12 cellular contexts compared by ENCODE assay signal in genomic region chr2:43707255-43707654, GRCh38. TPM values are rescaled to one million over a fixed set of nuclear protein-coding genes. Genes with fewer than 3 reads are reported as not detected.
DNase-seq lines count a peak whose midpoint lies in the region; ATAC-seq, FAIRE-seq and TF ChIP-seq lines count a peak whose summit lies in the region.
"Had no signal": no experiment of that assay in that cellular context is flagged by ENCODE, and none has a peak within 500 bp of the region (broad histone marks: within the 10 kb centered on the region; RNA-seq: fewer than 3 reads in every experiment).

No MANE protein-coding gene starts in this region.

- no peak overlapping the region for H3K27ac Mint-ChIP-seq in activated T-helper 2 cell treated with anti-CD3 and anti-CD28 coated beads, Interferon-gamma antibody, Interleukin-2, Interleukin-4, amounts not matched to agents 10 μg/mL and 5 μg/mL and 100 μg/mL, durations not matched to agents 14 hours and 24 hours and 36 hours
- no peak overlapping the region for H3K27ac Mint-ChIP-seq in T-helper 17 cell
- H3K27ac Mint-ChIP-seq: activated CD4-positive, alpha-beta T cell treated with anti-CD3 and anti-CD28 coated beads, Interleukin-2, amount 10 ng/mL, durations not matched to agents 24 days and 14 days; brain; CD14-positive monocyte had no signal

- FAIRE-seq in GM19239 (lab: Jason Lieb, UNC) = no peak

- no peaks in the 10 kb centered on the region for H3K9me3 Mint-ChIP-seq in activated T-helper 2 cell treated with anti-CD3 and anti-CD28 coated beads, Interferon-gamma antibody, Interleukin-2, Interleukin-4, amounts not matched to agents 10 μg/mL and 5 μg/mL and 100 μg/mL, durations not matched to agents 14 hours and 24 hours and 36 hours
- H3K9me3 Mint-ChIP-seq: activated CD4-positive, alpha-beta T cell treated with anti-CD3 and anti-CD28 coated beads, Interleukin-2, amount 10 ng/mL, durations not matched to agents 24 days and 14 days; brain had no signal

- H3K79me2 ChIP-seq in ACC112 (ENCODE audit: control insufficient read depth, insufficient read depth, low read length, unreplicated experiment) = no peaks in the 10 kb centered on the region
- no peaks in the 10 kb centered on the region for H3K79me2 ChIP-seq in osteoblast (ENCODE audit: insufficient read depth, low read length)

- TF ChIP-seq CTCF in epithelial cell of esophagus (IDR thresholded peaks at IDR 0.05; ENCODE audit: insufficient read depth, low read depth, low read length, missing control alignments) (no peak), osteoblast (IDR thresholded peaks at IDR 0.05; ENCODE audit: extremely low read depth, low read depth, low read length) (no peak)

- ATAC-seq in T-helper 17 cell = no peak

- no peaks in the 10 kb centered on the region for H3K27me3 Mint-ChIP-seq in activated T-helper 2 cell treated with anti-CD3 and anti-CD28 coated beads, Interferon-gamma antibody, Interleukin-2, Interleukin-4, amounts not matched to agents 10 μg/mL and 5 μg/mL and 100 μg/mL, durations not matched to agents 14 hours and 24 hours and 36 hours (ENCODE audit: low read depth)
- peaks cover 23% of the 10 kb centered on the region for H3K27me3 Mint-ChIP-seq in T-helper 17 cell
- H3K27me3 Mint-ChIP-seq: brain had no signal

- H3K27ac ChIP-seq in ACC112 (ENCODE audit: low read depth, low read length) (peak overlapping the region; percentile 67), osteoblast (ENCODE audit: low read depth, low read length) (peak overlapping the region; percentile 27)

- H4K20me1 ChIP-seq in osteoblast (ENCODE audit: insufficient read depth, low read length) = no peaks in the 10 kb centered on the region

- H3K9me3 ChIP-seq in osteoblast (ENCODE audit: low read depth, low read length) (no peaks in the 10 kb centered on the region), T-helper 17 cell (ENCODE audit: control insufficient read depth, low read length, poor library complexity, severe bottlenecking) (no peaks in the 10 kb centered on the region)

- H3K4me1 ChIP-seq in ACC112 (ENCODE audit: control insufficient read depth, insufficient read depth, low read length, unreplicated experiment) (peaks cover 12% of the 10 kb centered on the region), osteoblast (ENCODE audit: insufficient read depth, low read length) (peaks cover 8% of the 10 kb centered on the region)

- H3K36me3 Mint-ChIP-seq in activated T-helper 2 cell treated with anti-CD3 and anti-CD28 coated beads, Interferon-gamma antibody, Interleukin-2, Interleukin-4, amounts not matched to agents 10 μg/mL and 5 μg/mL and 100 μg/mL, durations not matched to agents 14 hours and 24 hours and 36 hours (ENCODE audit: low read depth) = peaks cover 19% of the 10 kb centered on the region
- peaks cover 4% of the 10 kb centered on the region for H3K36me3 Mint-ChIP-seq in T-helper 17 cell (ENCODE audit: low read depth)
- H3K36me3 Mint-ChIP-seq: brain, CD14-positive monocyte had no signal

- H3K4me3 ChIP-seq in ACC112 (ENCODE audit: low read depth, low read length) = no peak overlapping the region
- H3K4me3 ChIP-seq in epithelial cell of esophagus (ENCODE audit: low read length) = no peak overlapping the region
- no peak overlapping the region for H3K4me3 ChIP-seq in osteoblast (ENCODE audit: insufficient read depth, low read length)

- H3K4me3 Mint-ChIP-seq in activated T-helper 2 cell treated with anti-CD3 and anti-CD28 coated beads, Interferon-gamma antibody, Interleukin-2, Interleukin-4, amounts not matched to agents 10 μg/mL and 5 μg/mL and 100 μg/mL, durations not matched to agents 14 hours and 24 hours and 36 hours (ENCODE audit: low read depth) = no peak overlapping the region
- no peak overlapping the region for H3K4me3 Mint-ChIP-seq in T-helper 17 cell
- H3K4me3 Mint-ChIP-seq: activated CD4-positive, alpha-beta T cell treated with anti-CD3 and anti-CD28 coated beads, Interleukin-2, amount 10 ng/mL, durations not matched to agents 24 days and 14 days; brain; CD14-positive monocyte had no signal

- intact Hi-C loops in activated T-helper 2 cell treated with anti-CD3 and anti-CD28 coated beads, Interferon-gamma antibody, Interleukin-2, Interleukin-4, amounts not matched to agents 10 μg/mL and 5 μg/mL and 100 μg/mL, durations not matched to agents 14 hours and 24 hours and 36 hours (cut with micrococcal nuclease) = no loop called here

- H3K4me2 ChIP-seq in osteoblast (ENCODE audit: insufficient read depth, low read length) = no peak overlapping the region

- DNase-seq in M059J (ENCODE audit: low read depth) (peak; percentile 81), epithelial cell of esophagus (ENCODE audit: low read depth) (peak; percentile 32), osteoblast (ENCODE audit: insufficient read length, low spot score, missing footprints) (peak; percentile 81), GM19239 (ENCODE audit: insufficient read length, low spot score) (no peak), NCI-H1048 (lab: John Stamatoyannopoulos, UW) (no peak), T-helper 17 cell (no peak)
- DNase-seq in activated T-helper 2 cell treated with anti-CD3 and anti-CD28 coated beads, Interferon-gamma antibody, Interleukin-2, Interleukin-4, amounts not matched to agents 10 μg/mL and 5 μg/mL and 100 μg/mL, durations not matched to agents 14 hours and 24 hours and 36 hours (ENCODE audit: low spot score) = no peak
- DNase-seq: activated CD4-positive, alpha-beta T cell treated with anti-CD3 and anti-CD28 coated beads, Interleukin-2, amount 10 ng/mL, durations not matched to agents 24 days and 14 days had no signal

- H3K27me3 ChIP-seq in ACC112 (ENCODE audit: insufficient read depth, low read length) (no peaks in the 10 kb centered on the region), osteoblast (ENCODE audit: insufficient read depth, low read length) (no peaks in the 10 kb centered on the region)

- H3K36me3 ChIP-seq in ACC112 (ENCODE audit: insufficient read depth, low read length) (no peaks in the 10 kb centered on the region), osteoblast (ENCODE audit: insufficient read depth, low read length) (no peaks in the 10 kb centered on the region)

- H3K4me1 Mint-ChIP-seq in activated T-helper 2 cell treated with anti-CD3 and anti-CD28 coated beads, Interferon-gamma antibody, Interleukin-2, Interleukin-4, amounts not matched to agents 10 μg/mL and 5 μg/mL and 100 μg/mL, durations not matched to agents 14 hours and 24 hours and 36 hours (ENCODE audit: low read depth) = no peaks in the 10 kb centered on the region
- H3K4me1 Mint-ChIP-seq in T-helper 17 cell = peaks cover 3% of the 10 kb centered on the region
- H3K4me1 Mint-ChIP-seq: activated CD4-positive, alpha-beta T cell treated with anti-CD3 and anti-CD28 coated beads, Interleukin-2, amount 10 ng/mL, durations not matched to agents 24 days and 14 days; brain; CD14-positive monocyte had no signal

- H2AFZ ChIP-seq in ACC112 (ENCODE audit: low read length, unreplicated experiment) (peak overlapping the region; percentile 26), osteoblast (ENCODE audit: low read length) (peak overlapping the region; percentile 4)

RNA-seq across cellular contexts. Expression of gene C1GALT1C1L, which starts 31.0 kb away (rescaled TPM):
- total RNA-seq in M059J (2014; rRNA removed; shearing (Covaris generic)) = 0.89 and 2.4 TPM in 2 replicates
- total RNA-seq in osteoblast (0.72 and 1.2 TPM in 2 replicates), T-helper 17 cell (not detected)
- total RNA-seq in activated T-helper 2 cell treated with anti-CD3 and anti-CD28 coated beads, Interferon-gamma antibody, Interleukin-2, Interleukin-4, amounts not matched to agents 10 μg/mL and 5 μg/mL and 100 μg/mL, durations not matched to agents 14 hours and 24 hours and 36 hours = 0.74 and 1.1 TPM in 2 replicates
- total RNA-seq: activated CD4-positive, alpha-beta T cell treated with anti-CD3 and anti-CD28 coated beads, Interleukin-2, amount 10 ng/mL, durations not matched to agents 24 days and 14 days; temporal lobe had no signal

Comparison
In these comparisons a context has a peak if more than half of its experiments do, and no peak if none do; other contexts are left out.
1. DNase-seq: peak in M059J (single experiment), epithelial cell of esophagus (single experiment) and osteoblast (single experiment); none in GM19239 (single experiment), NCI-H1048 (single experiment), activated T-helper 2 cell treated with anti-CD3 and anti-CD28 coated beads, Interferon-gamma antibody, Interleukin-2, Interleukin-4, amounts not matched to agents 10 μg/mL and 5 μg/mL and 100 μg/mL, durations not matched to agents 14 hours and 24 hours and 36 hours (single experiment) and T-helper 17 cell (0 of 3).